In the genomic region with DNA sequence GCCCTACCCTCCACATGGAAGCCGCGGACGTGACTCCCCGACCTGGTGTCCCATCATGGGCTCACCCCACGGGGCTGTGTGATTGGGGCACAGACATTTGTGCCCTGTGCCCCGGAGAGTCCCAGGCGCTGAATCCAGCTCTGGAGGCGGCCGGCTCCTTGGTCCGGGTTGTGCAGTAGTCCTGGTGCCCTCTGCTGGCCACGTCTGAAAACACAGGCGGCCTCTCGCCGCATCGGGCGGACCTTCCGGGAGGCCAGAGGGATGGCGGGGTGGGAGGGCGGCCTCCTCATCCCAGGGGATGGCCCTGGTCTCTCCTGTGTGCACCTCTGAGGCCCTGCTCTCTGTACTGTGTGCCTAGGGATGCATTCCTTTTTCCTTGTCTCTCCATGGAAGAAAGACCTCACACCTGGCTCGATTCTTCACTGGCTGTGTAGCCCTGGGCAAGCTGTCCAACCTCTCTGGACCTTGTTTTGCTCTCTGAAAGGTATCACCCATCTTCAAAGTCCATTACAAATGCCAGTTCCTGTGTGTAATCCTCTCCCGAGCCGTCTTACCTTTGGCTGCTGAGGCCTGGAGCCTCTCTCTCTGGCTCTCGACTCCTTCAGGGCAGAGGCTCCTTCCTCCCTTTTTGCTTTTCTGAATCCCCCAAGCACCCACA, we compare ENCODE assay signal across 9 cellular contexts. TPM values are rescaled to one million over a fixed set of nuclear protein-coding genes. Genes with fewer than 3 reads are reported as not detected.
DNase-seq lines count a peak whose midpoint lies in the region; ATAC-seq and TF ChIP-seq lines count a peak whose summit lies in the region.
"Had no signal": no experiment of that assay in that cellular context is flagged by ENCODE, and none has a peak within 500 bp of the region (broad histone marks: within the 10 kb centered on the region; RNA-seq: fewer than 3 reads in every experiment).

No MANE protein-coding gene starts in this region.

- intact Hi-C loops in MCF 10A (cut with micrococcal nuclease), result loop anchor here (1.0 kb wide), 4 partner anchors 94 to 596 kb away; no protein-coding TSS in a partner anchor

- no TSS peak for BruUV-seq in MCF 10A (replicated peaks; lab: Mats Ljungman, UMichigan)

- peak; percentile 81 for TF ChIP-seq CTCF in GM10266 (IDR thresholded peaks at IDR 0.05; ENCODE audit: control insufficient read depth, insufficient read depth, low read depth, missing control alignments)
- peak; percentile 78 for TF ChIP-seq CTCF in SK-N-SH (IDR thresholded peaks at IDR 0.05)
- TF ChIP-seq CTCF in MCF 10A (IDR thresholded peaks at IDR 0.05; ENCODE audit: unreplicated experiment), result peak; percentile 92

- POLR2A ChIA-PET in SK-N-SH (lab: Yijun Ruan, JAX), result no interaction called here
- POLR2A ChIA-PET in MCF 10A (lab: Yijun Ruan, JAX), result no interaction called here

- no peak overlapping the region for H3K9ac ChIP-seq in SK-N-SH

- peak; percentile 93 for TF ChIP-seq RAD21 in SK-N-SH (IDR thresholded peaks at IDR 0.05; ENCODE audit: low read length)

- H3K27me3 Mint-ChIP-seq in MCF 10A (ENCODE audit: insufficient read depth, unreplicated experiment), result peaks cover 72% of the 10 kb centered on the region

- no peak overlapping the region for H3K27ac Mint-ChIP-seq in MCF 10A (ENCODE audit: low read depth, unreplicated experiment)
- H3K27ac Mint-ChIP-seq: effector memory CD8-positive, alpha-beta T cell had no signal

- H3K4me2 ChIP-seq in SK-N-SH, result no peak overlapping the region

- H3K4me3 ChIP-seq in SK-N-SH (ENCODE audit: low read depth in 2 of 2, low read length in 1 of 2), result no peak overlapping the region; a peak in 1 of 4 replicates

- H3K27ac ChIP-seq in SK-N-SH (ENCODE audit: low read depth in 2 of 2, low read length in 1 of 2), result no peak overlapping the region

- peak; percentile 77 for ATAC-seq in GM21786 (IDR thresholded peaks at IDR 0.05; ENCODE audit: unreplicated experiment)
- ATAC-seq in GM18517 (IDR thresholded peaks at IDR 0.05; ENCODE audit: unreplicated experiment), result no peak
- ATAC-seq: effector memory CD8-positive, alpha-beta T cell had no signal

- DNase-seq in GM10266 (ENCODE audit: extremely low spot score) (peak; percentile 80), HuH-7.5 (ENCODE audit: low spot score) (peak; percentile 72), SK-N-SH (peak; percentile 91), MCF 10A (ENCODE audit: unreplicated experiment) (peak; percentile 63), iris pigment epithelial cell (ENCODE audit: low read depth) (peak; percentile 51)
- DNase-seq in stimulated activated CD4-positive, alpha-beta T cell treated with anti-CD3 and anti-CD28 coated beads, Interleukin-1b, Interleukin-23, amount 100 ng/mL, for 48 hours, result peak; percentile 40

- no peak for TF ChIP-seq EP300 in SK-N-SH (IDR thresholded peaks at IDR 0.05; ENCODE audit: borderline replicate concordance in 1 of 2, low read depth in 1 of 2, low read length in 1 of 2)

- H4K20me1 ChIP-seq in SK-N-SH (ENCODE audit: insufficient read depth), result no peaks in the 10 kb centered on the region

- no peaks in the 10 kb centered on the region for H3F3A ChIP-seq in SK-N-SH (replicated peaks; ENCODE audit: insufficient read depth)

- H3K9me2 ChIP-seq in SK-N-SH, result no peaks in the 10 kb centered on the region

- H3K36me3 Mint-ChIP-seq in MCF 10A (ENCODE audit: insufficient read depth, unreplicated experiment), result no peaks in the 10 kb centered on the region

- H3K4me1 Mint-ChIP-seq in MCF 10A (ENCODE audit: insufficient read depth, unreplicated experiment), result peaks cover 11% of the 10 kb centered on the region

- no peaks in the 10 kb centered on the region for H3K27me3 ChIP-seq in SK-N-SH (ENCODE audit: insufficient read depth)

- no peak overlapping the region for H3K4me3 Mint-ChIP-seq in MCF 10A (ENCODE audit: unreplicated experiment)
- H3K4me3 Mint-ChIP-seq: effector memory CD8-positive, alpha-beta T cell had no signal

- H3K79me2 ChIP-seq in SK-N-SH (ENCODE audit: insufficient read depth), result no peaks in the 10 kb centered on the region

- H2AFZ ChIP-seq in SK-N-SH (ENCODE audit: low read depth), result no peak overlapping the region

- H3K9me3 Mint-ChIP-seq in MCF 10A (ENCODE audit: unreplicated experiment), result no peaks in the 10 kb centered on the region
- H3K9me3 Mint-ChIP-seq: effector memory CD8-positive, alpha-beta T cell had no signal

- H3K9me3 ChIP-seq in SK-N-SH, result no peaks in the 10 kb centered on the region

- CTCF ChIA-PET in SK-N-SH (lab: Yijun Ruan, JAX) (interaction anchor here (0.6 to 17.4 kb wide), 42 partner anchors 10 to 216 kb away, joined by 3 to 298 read pairs (median 5); a partner anchor contains a TSS), MCF 10A (lab: Yijun Ruan, JAX) (interaction anchor here (0.6 to 8.2 kb wide), 30 partner anchors 9 to 1625 kb away, joined by 3 to 76 read pairs (median 4); no protein-coding TSS in a partner anchor)

- no peaks in the 10 kb centered on the region for H3K36me3 ChIP-seq in SK-N-SH (replicated peaks in 1 of 2; ENCODE audit: control insufficient read depth in 1 of 2, insufficient read depth in 2 of 2, low read length in 1 of 2)

- 32% methylated on average over 6 of the region's 23 CpGs for WGBS in SK-N-SH (ENCODE audit: low lambda C conversion rate)

- peaks cover 0 to 52% of the 10 kb centered on the region in 2 experiments; a peak in 2 of 4 replicates for H3K4me1 ChIP-seq in SK-N-SH (ENCODE audit: control insufficient read depth in 1 of 2, insufficient read depth in 2 of 2, low read depth in 1 of 2, low read length in 1 of 2)

TF ChIP-seq in SK-N-SH, 30 proteins besides CTCF, POLR2A, EP300 and RAD21:
- no peak for TF ChIP-seq FOSL2 (IDR thresholded peaks at IDR 0.05; ENCODE audit: borderline replicate concordance, low read depth)
- peak; percentile 91 for TF ChIP-seq SMC3 (IDR thresholded peaks at IDR 0.05; ENCODE audit: low read depth, low read length)
TF ChIP-seq in SK-N-SH: peak in this region for 1.

RNA-seq across cellular contexts. Expression of a gene that starts 27.6 kb away (rescaled TPM):
- polyA plus RNA-seq in SK-N-SH (2012; rRNA removed), result 0.26 and 0.63 TPM in 2 replicates
- polyA plus RNA-seq in SK-N-SH (2012; cell fraction: cytosol; rRNA removed), result 0.17 and 0.71 TPM in 2 replicates
- polyA plus RNA-seq in SK-N-SH (2012; cell fraction: nucleus; rRNA removed), result 0.30 and 0.83 TPM in 2 replicates
- not detected in 2 replicates for total RNA-seq in MCF 10A (2022)

Comparison
In these comparisons a context has a peak if more than half of its experiments do, and no peak if none do; other contexts are left out.
1. DNase-seq: peak in every context shown above with its lines; median percentile 91 in SK-N-SH; 80 in GM10266; 72 in HuH-7.5; 63 in MCF 10A; 51 in iris pigment epithelial cell; 40 in stimulated activated CD4-positive, alpha-beta T cell treated with anti-CD3 and anti-CD28 coated beads, Interleukin-1b, Interleukin-23, amount 100 ng/mL, for 48 hours.